Comparison of ENCODE assay signal across 8 cellular contexts in genomic region chr6:710601-711571, GRCh38. TPM values are rescaled to one million over a fixed set of nuclear protein-coding genes. Genes with fewer than 3 reads are reported as not detected.
DNase-seq lines count a peak whose midpoint lies in the region; ATAC-seq and TF ChIP-seq lines count a peak whose summit lies in the region.

No MANE protein-coding gene starts in this region.

- peaks cover 3% of the 10 kb centered on the region for H3K27me3 Mint-ChIP-seq in activated CD4-positive, alpha-beta T cell treated with anti-CD3 and anti-CD28 coated beads, Interleukin-2, amount 10 ng/mL, durations not matched to agents 7 days and 5 days
- H3K27me3 Mint-ChIP-seq in dendritic cell treated with granulocyte-macrophage colony-stimulating factor and Interleukin-4, amounts not matched to agents 40 ng/mL and 50 ng/mL, for 4 days, result peaks cover 9% of the 10 kb centered on the region

- POLR2A ChIA-PET in activated CD4-positive, alpha-beta T cell treated with anti-CD3 and anti-CD28 coated beads, Interleukin-2, amount 10 ng/mL, durations not matched to agents 7 days and 5 days (lab: Charles Lee), result no interaction called here

- H3K27me3 ChIP-seq in GM06990 (replicated peaks; ENCODE audit: control insufficient read depth, insufficient read depth, low read length), result no peaks in the 10 kb centered on the region
- peaks cover 0 to 5% (median 0%) of the 10 kb centered on the region in 4 donors for H3K27me3 ChIP-seq in liver (ENCODE audit: control insufficient read depth in 4 of 4, insufficient read depth in 4 of 4, low read length in 3 of 4)

- H3K4me3 Mint-ChIP-seq in activated CD4-positive, alpha-beta T cell treated with anti-CD3 and anti-CD28 coated beads, Interleukin-2, amount 10 ng/mL, durations not matched to agents 7 days and 5 days, result peak overlapping the region; percentile 98
- peak overlapping the region; percentile 91 for H3K4me3 Mint-ChIP-seq in dendritic cell treated with granulocyte-macrophage colony-stimulating factor and Interleukin-4, amounts not matched to agents 40 ng/mL and 50 ng/mL, for 4 days

- H3K4me3 ChIP-seq in GM06990 (replicated peaks; ENCODE audit: low read depth, low read length), result peak overlapping the region; percentile 67
- peak overlapping the region; percentile 59 to 67 (median 62) for H3K4me3 ChIP-seq in liver (ENCODE audit: low read depth in 1 of 3, low read length in 3 of 3)

- no peak for TF ChIP-seq CTCF in GM06990 (IDR thresholded peaks at IDR 0.05; ENCODE audit: insufficient read depth, low read length, poor library complexity, severe bottlenecking)
- no peak for TF ChIP-seq CTCF in liver (IDR thresholded peaks at IDR 0.05; ENCODE audit: low read depth, low read length, missing input control)

- peak overlapping the region; percentile 30 to 53 for H3K9ac ChIP-seq in liver (ENCODE audit: low read depth in 1 of 2, low read length in 2 of 2)

- WGBS in liver, result under 1% methylated on average over 55 of the region's 55 CpGs

- no peaks in the 10 kb centered on the region for H3K9me3 Mint-ChIP-seq in activated CD4-positive, alpha-beta T cell treated with anti-CD3 and anti-CD28 coated beads, Interleukin-2, amount 10 ng/mL, durations not matched to agents 7 days and 5 days
- H3K9me3 Mint-ChIP-seq in dendritic cell treated with granulocyte-macrophage colony-stimulating factor and Interleukin-4, amounts not matched to agents 40 ng/mL and 50 ng/mL, for 4 days, result no peaks in the 10 kb centered on the region

- H3K27ac Mint-ChIP-seq in activated CD4-positive, alpha-beta T cell treated with anti-CD3 and anti-CD28 coated beads, Interleukin-2, amount 10 ng/mL, durations not matched to agents 7 days and 5 days, result peak overlapping the region; percentile 100
- H3K27ac Mint-ChIP-seq in dendritic cell treated with granulocyte-macrophage colony-stimulating factor and Interleukin-4, amounts not matched to agents 40 ng/mL and 50 ng/mL, for 4 days, result peak overlapping the region; percentile 93

- peak overlapping the region; percentile 67 to 86 for H3K27ac ChIP-seq in liver (ENCODE audit: low read depth in 1 of 2, low read length in 2 of 2)

- DNase-seq in GM06990 (ENCODE audit: extremely low read depth, insufficient read length), result peak; percentile 77
- peak; percentile 50 for DNase-seq in LoVo (ENCODE audit: low spot score)
- peak; percentile 68 for DNase-seq in activated CD4-positive, alpha-beta T cell treated with anti-CD3 and anti-CD28 coated beads, Interleukin-2, amount 10 ng/mL, durations not matched to agents 7 days and 5 days
- DNase-seq in stimulated activated CD4-positive, alpha-beta T cell treated with anti-CD3 and anti-CD28 coated beads, Interleukin-4, amount 100 ng/mL, for 1 hour, result peak; percentile 49
- DNase-seq in NCI-H1105 treated with DMSO at 0.1 percent for 48 hours (lab: John Stamatoyannopoulos, UW), result no peak

- peaks cover 4% of the 10 kb centered on the region for H3K36me3 Mint-ChIP-seq in activated CD4-positive, alpha-beta T cell treated with anti-CD3 and anti-CD28 coated beads, Interleukin-2, amount 10 ng/mL, durations not matched to agents 7 days and 5 days (ENCODE audit: low read depth)
- peaks cover 10% of the 10 kb centered on the region for H3K36me3 Mint-ChIP-seq in dendritic cell treated with granulocyte-macrophage colony-stimulating factor and Interleukin-4, amounts not matched to agents 40 ng/mL and 50 ng/mL, for 4 days (ENCODE audit: low read depth)

- H3K4me1 ChIP-seq in liver (ENCODE audit: control insufficient read depth in 4 of 4, insufficient read depth in 4 of 4, low read length in 3 of 4), result peaks cover 0 to 13% (median 4%) of the 10 kb centered on the region in 4 donors

- H3K36me3 ChIP-seq in GM06990 (ENCODE audit: control insufficient read depth, insufficient read depth, low read length) (no peaks in the 10 kb centered on the region), liver (ENCODE audit: control insufficient read depth in 4 of 4, insufficient read depth in 3 of 4, low read depth in 1 of 4, low read length in 3 of 4) (no peaks in the 10 kb centered on the region)

- no peaks in the 10 kb centered on the region for H3K9me3 ChIP-seq in liver (ENCODE audit: control insufficient read depth in 4 of 4, low read length in 3 of 4)

- ATAC-seq in GM21737 (IDR thresholded peaks at IDR 0.05; ENCODE audit: unreplicated experiment), result peak; percentile 78

- TF ChIP-seq RAD21 in liver (IDR thresholded peaks at IDR 0.05), result no peak

- CTCF ChIA-PET in activated CD4-positive, alpha-beta T cell treated with anti-CD3 and anti-CD28 coated beads, Interleukin-2, amount 10 ng/mL, durations not matched to agents 7 days and 5 days (lab: Charles Lee), result interaction anchor here (0.9 to 2.1 kb wide), 7 partner anchors 9 to 119 kb away, joined by 3 to 12 read pairs (median 4); no protein-coding TSS in a partner anchor

- peaks cover 39% of the 10 kb centered on the region for H3K4me1 Mint-ChIP-seq in activated CD4-positive, alpha-beta T cell treated with anti-CD3 and anti-CD28 coated beads, Interleukin-2, amount 10 ng/mL, durations not matched to agents 7 days and 5 days
- H3K4me1 Mint-ChIP-seq in dendritic cell treated with granulocyte-macrophage colony-stimulating factor and Interleukin-4, amounts not matched to agents 40 ng/mL and 50 ng/mL, for 4 days (ENCODE audit: low read depth), result peaks cover 15% of the 10 kb centered on the region

- intact Hi-C loops in dendritic cell treated with granulocyte-macrophage colony-stimulating factor and Interleukin-4, amounts not matched to agents 40 ng/mL and 50 ng/mL, for 4 days (cut with micrococcal nuclease), result no loop called here

TF ChIP-seq in liver, 16 proteins besides CTCF, POLR2A, EP300 and RAD21:
- TF ChIP-seq REST (IDR thresholded peaks at IDR 0.05) (peak; percentile 92), MAX (IDR thresholded peaks at IDR 0.05) (peak; percentile 31), EGR1 (IDR thresholded peaks at IDR 0.05; ENCODE audit: low read depth in 2 of 2) (no peak)

RNA-seq across cellular contexts. Expression of gene EXOC2, which starts 17.9 kb away (rescaled TPM):
- 10 to 100 TPM; 42.7 to 43.6 TPM for total RNA-seq in activated CD4-positive, alpha-beta T cell treated with anti-CD3 and anti-CD28 coated beads, Interleukin-2, amount 10 ng/mL, durations not matched to agents 7 days and 5 days
- total RNA-seq in liver, result 10 to 100 TPM; 11.0 to 15.3 TPM
- 1 to 10 TPM; 6.7 to 7.3 TPM for polyA plus RNA-seq in liver

RNA-seq across cellular contexts. Expression of gene HUS1B, which starts 54.0 kb away (rescaled TPM):
- total RNA-seq in activated CD4-positive, alpha-beta T cell treated with anti-CD3 and anti-CD28 coated beads, Interleukin-2, amount 10 ng/mL, durations not matched to agents 7 days and 5 days, result 1 to 10 TPM; 1.5 to 1.6 TPM
- 1 to 10 TPM in 1 of 2 donors, under 1 TPM in 1; 0.51 to 1.3 TPM for total RNA-seq in liver
- polyA plus RNA-seq in liver, result under 1 TPM in 1 of 2 donors, not detected in 1; 0.07 TPM
